In genomic region chr4:98627883-98628282, GRCh38 we compare ENCODE assay signal across 1 cellular context.
TF ChIP-seq lines count a peak whose summit lies in the region.

No MANE protein-coding gene starts in this region.

TF ChIP-seq in SK-N-SH treated with all-trans-retinoic acid at 6 μM for 48 hours, 23 proteins besides CTCF, POLR2A, EP300 and RAD21 (continued from another document):
- TF ChIP-seq, protein P1, sequence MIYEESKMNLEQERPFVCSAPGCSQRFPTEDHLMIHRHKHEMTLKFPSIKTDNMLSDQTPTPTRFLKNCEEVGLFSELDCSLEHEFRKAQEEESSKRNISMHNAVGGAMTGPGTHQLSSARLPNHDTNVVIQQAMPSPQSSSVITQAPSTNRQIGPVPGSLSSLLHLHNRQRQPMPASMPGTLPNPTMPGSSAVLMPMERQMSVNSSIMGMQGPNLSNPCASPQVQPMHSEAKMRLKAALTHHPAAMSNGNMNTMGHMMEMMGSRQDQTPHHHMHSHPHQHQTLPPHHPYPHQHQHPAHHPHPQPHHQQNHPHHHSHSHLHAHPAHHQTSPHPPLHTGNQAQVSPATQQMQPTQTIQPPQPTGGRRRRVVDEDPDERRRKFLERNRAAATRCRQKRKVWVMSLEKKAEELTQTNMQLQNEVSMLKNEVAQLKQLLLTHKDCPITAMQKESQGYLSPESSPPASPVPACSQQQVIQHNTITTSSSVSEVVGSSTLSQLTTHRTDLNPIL (CRISPR knock-in tag; IDR thresholded peaks at IDR 0.05; ENCODE audit: low read depth) = no peak
- TF ChIP-seq ARNTL (CRISPR knock-in tag; IDR thresholded peaks at IDR 0.05; ENCODE audit: borderline replicate concordance, low read depth) (no peak), SNAI2 (CRISPR knock-in tag; IDR thresholded peaks at IDR 0.05) (no peak), ZNF8 (CRISPR knock-in tag; IDR thresholded peaks at IDR 0.05) (no peak), ZFP3 (CRISPR knock-in tag; IDR thresholded peaks at IDR 0.05) (no peak), ZC3H10 (CRISPR knock-in tag; IDR thresholded peaks at IDR 0.05) (no peak), PPARA (CRISPR knock-in tag; IDR thresholded peaks at IDR 0.05; ENCODE audit: borderline replicate concordance) (no peak), CSDC2 (CRISPR knock-in tag; IDR thresholded peaks at IDR 0.05) (no peak), BACH2 (CRISPR knock-in tag; IDR thresholded peaks at IDR 0.05; ENCODE audit: borderline replicate concordance) (no peak), ISL1 (CRISPR knock-in tag; IDR thresholded peaks at IDR 0.05) (no peak), TCF4 (CRISPR knock-in tag; IDR thresholded peaks at IDR 0.05; ENCODE audit: borderline replicate concordance) (no peak), ESRRG (CRISPR knock-in tag; IDR thresholded peaks at IDR 0.05) (no peak), ZNF565 (CRISPR knock-in tag; conservative IDR thresholded peaks at IDR 0.05; ENCODE audit: low read depth) (no peak), RARB (CRISPR knock-in tag; IDR thresholded peaks at IDR 0.05) (no peak), OSR1 (CRISPR knock-in tag; IDR thresholded peaks at IDR 0.05) (no peak)
- TF ChIP-seq, protein P2, sequence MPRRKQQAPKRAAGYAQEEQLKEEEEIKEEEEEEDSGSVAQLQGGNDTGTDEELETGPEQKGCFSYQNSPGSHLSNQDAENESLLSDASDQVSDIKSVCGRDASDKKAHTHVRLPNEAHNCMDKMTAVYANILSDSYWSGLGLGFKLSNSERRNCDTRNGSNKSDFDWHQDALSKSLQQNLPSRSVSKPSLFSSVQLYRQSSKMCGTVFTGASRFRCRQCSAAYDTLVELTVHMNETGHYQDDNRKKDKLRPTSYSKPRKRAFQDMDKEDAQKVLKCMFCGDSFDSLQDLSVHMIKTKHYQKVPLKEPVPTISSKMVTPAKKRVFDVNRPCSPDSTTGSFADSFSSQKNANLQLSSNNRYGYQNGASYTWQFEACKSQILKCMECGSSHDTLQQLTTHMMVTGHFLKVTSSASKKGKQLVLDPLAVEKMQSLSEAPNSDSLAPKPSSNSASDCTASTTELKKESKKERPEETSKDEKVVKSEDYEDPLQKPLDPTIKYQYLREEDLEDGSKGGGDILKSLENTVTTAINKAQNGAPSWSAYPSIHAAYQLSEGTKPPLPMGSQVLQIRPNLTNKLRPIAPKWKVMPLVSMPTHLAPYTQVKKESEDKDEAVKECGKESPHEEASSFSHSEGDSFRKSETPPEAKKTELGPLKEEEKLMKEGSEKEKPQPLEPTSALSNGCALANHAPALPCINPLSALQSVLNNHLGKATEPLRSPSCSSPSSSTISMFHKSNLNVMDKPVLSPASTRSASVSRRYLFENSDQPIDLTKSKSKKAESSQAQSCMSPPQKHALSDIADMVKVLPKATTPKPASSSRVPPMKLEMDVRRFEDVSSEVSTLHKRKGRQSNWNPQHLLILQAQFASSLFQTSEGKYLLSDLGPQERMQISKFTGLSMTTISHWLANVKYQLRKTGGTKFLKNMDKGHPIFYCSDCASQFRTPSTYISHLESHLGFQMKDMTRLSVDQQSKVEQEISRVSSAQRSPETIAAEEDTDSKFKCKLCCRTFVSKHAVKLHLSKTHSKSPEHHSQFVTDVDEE (CRISPR knock-in tag; IDR thresholded peaks at IDR 0.05) = no peak
TF ChIP-seq in SK-N-SH treated with all-trans-retinoic acid at 6 μM for 48 hours: peak in this region for 0.
